12 cellular contexts compared by ENCODE assay signal in genomic region chr11:46353706-46354105, GRCh38. TPM values are rescaled to one million over a fixed set of nuclear protein-coding genes. Genes with fewer than 3 reads are reported as not detected.
DNase-seq lines count a peak whose midpoint lies in the region; ATAC-seq lines count a peak whose summit lies in the region.
"Had no signal": no experiment of that assay in that cellular context is flagged by ENCODE, and none has a peak within 500 bp of the region (broad histone marks: within the 10 kb centered on the region; RNA-seq: fewer than 3 reads in every experiment).

No MANE protein-coding gene starts in this region.

- H3K36me3 ChIP-seq in thymus (ENCODE audit: control insufficient read depth, insufficient read depth) = peaks cover 25% of the 10 kb centered on the region

- no peaks in the 10 kb centered on the region for H3K9me3 Mint-ChIP-seq in activated naive CD4-positive, alpha-beta T cell treated with anti-CD3 and anti-CD28 coated beads for 36 hours
- H3K9me3 Mint-ChIP-seq in natural killer cell treated with Interleukin-12 subunit alpha and Interleukin-12 subunit beta and Interleukin-15 and Interleukin-18, amount 100 ng/mL, for 72 hours = no peaks in the 10 kb centered on the region

- H3K27ac Mint-ChIP-seq in activated naive CD4-positive, alpha-beta T cell treated with anti-CD3 and anti-CD28 coated beads for 36 hours = peak overlapping the region; percentile 90
- H3K27ac Mint-ChIP-seq in natural killer cell treated with Interleukin-12 subunit alpha and Interleukin-12 subunit beta and Interleukin-15 and Interleukin-18, amount 100 ng/mL, for 72 hours = peak overlapping the region; percentile 64 to 87

- H3K4me3 Mint-ChIP-seq in activated naive CD4-positive, alpha-beta T cell treated with anti-CD3 and anti-CD28 coated beads for 36 hours = peak overlapping the region; percentile 41
- peak overlapping the region; percentile 69 for H3K4me3 Mint-ChIP-seq in natural killer cell treated with Interleukin-12 subunit alpha and Interleukin-12 subunit beta and Interleukin-15 and Interleukin-18, amount 100 ng/mL, for 72 hours

- CTCF ChIA-PET in activated naive CD4-positive, alpha-beta T cell treated with anti-CD3 and anti-CD28 coated beads for 36 hours (lab: Charles Lee) = interaction anchor here (0.5 to 14.1 kb wide), 10 partner anchors 9 to 347 kb away, joined by 3 to 368 read pairs (median 5); no protein-coding TSS in a partner anchor

- H3K4me1 Mint-ChIP-seq in activated naive CD4-positive, alpha-beta T cell treated with anti-CD3 and anti-CD28 coated beads for 36 hours (ENCODE audit: low read depth) = peaks cover 86% of the 10 kb centered on the region
- H3K4me1 Mint-ChIP-seq in natural killer cell treated with Interleukin-12 subunit alpha and Interleukin-12 subunit beta and Interleukin-15 and Interleukin-18, amount 100 ng/mL, for 72 hours (ENCODE audit: low read depth in 2 of 2) = peaks cover 62 to 63% of the 10 kb centered on the region in 2 donors

- H3K27me3 ChIP-seq in thymus (ENCODE audit: control insufficient read depth, insufficient read depth) = no peaks in the 10 kb centered on the region

- peak overlapping the region; percentile 86 for H3K27ac ChIP-seq in thymus (ENCODE audit: low read depth)

- WGBS in thymus = 62% methylated on average over 9 of the region's 9 CpGs

- ATAC-seq in left cardiac atrium (peak; percentile 21 to 40), left ventricle myocardium superior (no peak), HG02938 (IDR thresholded peaks at IDR 0.05; ENCODE audit: unreplicated experiment) (no peak)
- peak in 1 of 2 donors; percentile 29 for ATAC-seq in natural killer cell treated with Interleukin-12 subunit alpha and Interleukin-12 subunit beta and Interleukin-15 and Interleukin-18, amount 100 ng/mL, for 72 hours

- H3K36me3 Mint-ChIP-seq in activated naive CD4-positive, alpha-beta T cell treated with anti-CD3 and anti-CD28 coated beads for 36 hours (ENCODE audit: low read depth) = peaks cover 5% of the 10 kb centered on the region
- H3K36me3 Mint-ChIP-seq in natural killer cell treated with Interleukin-12 subunit alpha and Interleukin-12 subunit beta and Interleukin-15 and Interleukin-18, amount 100 ng/mL, for 72 hours = no peaks in the 10 kb centered on the region

- intact Hi-C loops in left cardiac atrium (cut with DNase I) = loop anchor here in 1 of 2 donors (2.0 kb wide), 1 partner anchor 13 kb away; no protein-coding TSS in a partner anchor
- intact Hi-C loops in left ventricle myocardium superior (cut with micrococcal nuclease) = no loop called here
- intact Hi-C loops in activated naive CD4-positive, alpha-beta T cell treated with anti-CD3 and anti-CD28 coated beads for 36 hours (cut with micrococcal nuclease) = no loop called here

- no peaks in the 10 kb centered on the region for H3K27me3 Mint-ChIP-seq in activated naive CD4-positive, alpha-beta T cell treated with anti-CD3 and anti-CD28 coated beads for 36 hours (ENCODE audit: low read depth)
- H3K27me3 Mint-ChIP-seq in natural killer cell treated with Interleukin-12 subunit alpha and Interleukin-12 subunit beta and Interleukin-15 and Interleukin-18, amount 100 ng/mL, for 72 hours = no peaks in the 10 kb centered on the region

- H3K9me3 ChIP-seq in thymus (ENCODE audit: control insufficient read depth) = no peaks in the 10 kb centered on the region

- H3K4me3 ChIP-seq in thymus (ENCODE audit: low read length) = no peak overlapping the region

- DNase-seq in left cardiac atrium (no peak), left ventricle myocardium superior (no peak), mucosa of gallbladder (ENCODE audit: low spot score) (no peak), NCI-H82 (lab: John Stamatoyannopoulos, UW) (no peak)
- peak; percentile 78 for DNase-seq in activated naive CD4-positive, alpha-beta T cell treated with anti-CD3 and anti-CD28 coated beads for 36 hours
- no peak for DNase-seq in natural killer cell treated with Interleukin-12 subunit alpha and Interleukin-12 subunit beta and Interleukin-15 and Interleukin-18, amount 100 ng/mL, for 72 hours (ENCODE audit: low spot score)
- DNase-seq: AML-193, midbrain, NCI-H69, T-helper 9 cell had no signal

- peaks cover 53% of the 10 kb centered on the region for H3K4me1 ChIP-seq in thymus (ENCODE audit: control insufficient read depth, insufficient read depth, low read length)

RNA-seq across cellular contexts. Expression of gene DGKZ, which starts 6.4 kb away (rescaled TPM):
- 10 to 100 TPM; 80.2 to 91.8 TPM for total RNA-seq in left cardiac atrium
- total RNA-seq in left ventricle myocardium superior = 71.7 TPM
- 10 to 100 TPM; 82.9 to 89.2 TPM for total RNA-seq in activated naive CD4-positive, alpha-beta T cell treated with anti-CD3 and anti-CD28 coated beads for 36 hours
- total RNA-seq in natural killer cell treated with Interleukin-12 subunit alpha and Interleukin-12 subunit beta and Interleukin-15 and Interleukin-18, amount 100 ng/mL, for 72 hours = 100 to 1,000 TPM; 104 to 207 TPM
- polyA plus RNA-seq in thymus = 139 TPM
- 83.8 TPM for total RNA-seq in mucosa of gallbladder

RNA-seq across cellular contexts. Expression of gene MDK, which starts 27.8 kb away (rescaled TPM):
- 10 to 100 TPM; 11.0 to 15.2 TPM for total RNA-seq in left cardiac atrium
- 5.7 TPM for total RNA-seq in left ventricle myocardium superior
- 1 to 10 TPM; 2.9 to 4.6 TPM for total RNA-seq in activated naive CD4-positive, alpha-beta T cell treated with anti-CD3 and anti-CD28 coated beads for 36 hours
- total RNA-seq in natural killer cell treated with Interleukin-12 subunit alpha and Interleukin-12 subunit beta and Interleukin-15 and Interleukin-18, amount 100 ng/mL, for 72 hours = 1 to 10 TPM; 1.4 to 4.0 TPM
- 150 TPM for polyA plus RNA-seq in thymus
- 106 TPM for total RNA-seq in mucosa of gallbladder

RNA-seq across cellular contexts. Expression of gene CHRM4, which starts 37.9 kb away (rescaled TPM):
- total RNA-seq in left cardiac atrium (under 1 TPM in 1 of 2 donors, not detected in 1; 0.21 TPM), left ventricle myocardium superior (not detected), mucosa of gallbladder (not detected)
- total RNA-seq in activated naive CD4-positive, alpha-beta T cell treated with anti-CD3 and anti-CD28 coated beads for 36 hours = not detected
- under 1 TPM; 0.75 to 0.81 TPM for total RNA-seq in natural killer cell treated with Interleukin-12 subunit alpha and Interleukin-12 subunit beta and Interleukin-15 and Interleukin-18, amount 100 ng/mL, for 72 hours
- 0.23 TPM for polyA plus RNA-seq in thymus

Comparison
In these comparisons a context has a peak if more than half of its experiments do, and no peak if none do; other contexts are left out.
1. ATAC-seq: peak in left cardiac atrium (2 of 2); none in left ventricle myocardium superior (single experiment) and HG02938 (single experiment).